ENCODE assay signal across 1 cellular context in genomic region chr5:8457187-8458037, GRCh38.
TF ChIP-seq lines count a peak whose summit lies in the region.

No MANE protein-coding gene starts in this region.

TF ChIP-seq in HEK293, 187 proteins besides CTCF, POLR2A, EP300 and RAD21 (continued from another document and continues in another):
- TF ChIP-seq ZNF140 (tag by site-specific recombination; IDR thresholded peaks at IDR 0.05) (no peak), ZNF629 (tag by site-specific recombination; IDR thresholded peaks at IDR 0.05) (peak; percentile 65; the same call in 1 of the 2 replicates), ZNF501 (tag by site-specific recombination; IDR thresholded peaks at IDR 0.05) (peak; percentile 71), ZNF555 (tag by site-specific recombination; conservative IDR thresholded peaks at IDR 0.05) (no peak), ZNF521 (tag by site-specific recombination; IDR thresholded peaks at IDR 0.05) (no peak), ZBTB26 (tag by site-specific recombination; optimal IDR thresholded peaks at IDR 0.05) (peak; percentile 97), ZNF660 (tag by site-specific recombination; IDR thresholded peaks at IDR 0.05) (peak; percentile 33), ZBTB7A (tag by site-specific recombination; IDR thresholded peaks at IDR 0.05; ENCODE audit: low read depth) (peak; percentile 49; the same call in 1 of the 2 replicates), ZNF266 (tag by site-specific recombination; IDR thresholded peaks at IDR 0.05; ENCODE audit: low read depth) (no peak), ZSCAN16 (tag by site-specific recombination; IDR thresholded peaks at IDR 0.05) (no peak), ZNF175 (tag by site-specific recombination; IDR thresholded peaks at IDR 0.05) (no peak), KLF16 (tag by site-specific recombination; IDR thresholded peaks at IDR 0.05) (no peak), ZNF514 (tag by site-specific recombination; IDR thresholded peaks at IDR 0.05) (no peak), ELK4 (IDR thresholded peaks at IDR 0.05; ENCODE audit: borderline replicate concordance, low read depth, low read length) (no peak), ZNF768 (tag by site-specific recombination; IDR thresholded peaks at IDR 0.05) (no peak), YY1 (tag by site-specific recombination; IDR thresholded peaks at IDR 0.05) (0 out of 2 replicates have a peak, but pooled peaks have one; percentile 16), IKZF3 (tag by site-specific recombination; IDR thresholded peaks at IDR 0.05) (peak; percentile 94), ZNF558 (tag by site-specific recombination; IDR thresholded peaks at IDR 0.05) (no peak), GLI4 (tag by site-specific recombination; IDR thresholded peaks at IDR 0.05) (no peak), ZNF529 (tag by site-specific recombination; IDR thresholded peaks at IDR 0.05; ENCODE audit: insufficient replicate concordance) (no peak), ZNF658 (tag by site-specific recombination; IDR thresholded peaks at IDR 0.05) (no peak), ZXDB (tag by site-specific recombination; IDR thresholded peaks at IDR 0.05) (peak; percentile 79), ZNF335 (tag by site-specific recombination; conservative IDR thresholded peaks at IDR 0.05) (peak; percentile 85), ZNF24 (tag by site-specific recombination; IDR thresholded peaks at IDR 0.05) (peak; percentile 56; the same call in 1 of the 2 replicates), ZSCAN18 (tag by site-specific recombination; IDR thresholded peaks at IDR 0.05) (no peak), ZNF830 (tag by site-specific recombination; IDR thresholded peaks at IDR 0.05; ENCODE audit: low read depth) (no peak), SP7 (tag by site-specific recombination; IDR thresholded peaks at IDR 0.05) (peak; percentile 73), KLF10 (tag by site-specific recombination; IDR thresholded peaks at IDR 0.05) (peak; percentile 94), ZNF747 (tag by site-specific recombination; IDR thresholded peaks at IDR 0.05) (no peak), ZNF600 (tag by site-specific recombination; IDR thresholded peaks at IDR 0.05) (peak; percentile 89), ZBTB44 (tag by site-specific recombination; IDR thresholded peaks at IDR 0.05) (no peak), ZNF571 (tag by site-specific recombination; IDR thresholded peaks at IDR 0.05) (no peak), KLF8 (tag by site-specific recombination; IDR thresholded peaks at IDR 0.05) (peak; percentile 74), GFI1B (tag by site-specific recombination; IDR thresholded peaks at IDR 0.05) (no peak), ZNF548 (tag by site-specific recombination; IDR thresholded peaks at IDR 0.05) (no peak), ZNF2 (tag by site-specific recombination; IDR thresholded peaks at IDR 0.05) (peak; percentile 32; the same call in 1 of the 2 replicates), TRIM28 (IDR thresholded peaks at IDR 0.05; ENCODE audit: borderline replicate concordance, low read length) (peak; percentile 32; the same call in 1 of the 2 replicates), ZNF10 (tag by site-specific recombination; IDR thresholded peaks at IDR 0.05) (no peak), OSR2 (tag by site-specific recombination; IDR thresholded peaks at IDR 0.05) (no peak), ZFHX2 (tag by site-specific recombination; conservative IDR thresholded peaks at IDR 0.05) (peak; percentile 75), ZNF394 (tag by site-specific recombination; IDR thresholded peaks at IDR 0.05; ENCODE audit: borderline replicate concordance) (peak; percentile 30; the same call in 1 of the 2 replicates)
- TF ChIP-seq, protein P1, sequence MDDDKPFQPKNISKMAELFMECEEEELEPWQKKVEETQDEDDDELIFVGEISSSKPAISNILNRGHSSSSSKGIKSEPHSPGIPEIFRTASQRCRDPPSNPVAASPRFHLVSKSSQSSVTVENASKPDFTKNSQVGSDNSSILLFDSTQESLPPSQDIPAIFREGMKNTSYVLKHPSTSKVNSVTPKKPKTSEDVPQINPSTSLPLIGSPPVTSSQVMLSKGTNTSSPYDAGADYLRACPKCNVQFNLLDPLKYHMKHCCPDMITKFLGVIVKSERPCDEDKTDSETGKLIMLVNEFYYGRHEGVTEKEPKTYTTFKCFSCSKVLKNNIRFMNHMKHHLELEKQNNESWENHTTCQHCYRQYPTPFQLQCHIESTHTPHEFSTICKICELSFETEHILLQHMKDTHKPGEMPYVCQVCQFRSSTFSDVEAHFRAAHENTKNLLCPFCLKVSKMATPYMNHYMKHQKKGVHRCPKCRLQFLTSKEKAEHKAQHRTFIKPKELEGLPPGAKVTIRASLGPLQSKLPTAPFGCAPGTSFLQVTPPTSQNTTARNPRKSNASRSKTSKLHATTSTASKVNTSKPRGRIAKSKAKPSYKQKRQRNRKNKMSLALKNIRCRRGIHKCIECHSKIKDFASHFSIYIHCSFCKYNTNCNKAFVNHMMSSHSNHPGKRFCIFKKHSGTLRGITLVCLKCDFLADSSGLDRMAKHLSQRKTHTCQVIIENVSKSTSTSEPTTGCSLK (tag by site-specific recombination; IDR thresholded peaks at IDR 0.05) = no peak
- TF ChIP-seq, protein P2, sequence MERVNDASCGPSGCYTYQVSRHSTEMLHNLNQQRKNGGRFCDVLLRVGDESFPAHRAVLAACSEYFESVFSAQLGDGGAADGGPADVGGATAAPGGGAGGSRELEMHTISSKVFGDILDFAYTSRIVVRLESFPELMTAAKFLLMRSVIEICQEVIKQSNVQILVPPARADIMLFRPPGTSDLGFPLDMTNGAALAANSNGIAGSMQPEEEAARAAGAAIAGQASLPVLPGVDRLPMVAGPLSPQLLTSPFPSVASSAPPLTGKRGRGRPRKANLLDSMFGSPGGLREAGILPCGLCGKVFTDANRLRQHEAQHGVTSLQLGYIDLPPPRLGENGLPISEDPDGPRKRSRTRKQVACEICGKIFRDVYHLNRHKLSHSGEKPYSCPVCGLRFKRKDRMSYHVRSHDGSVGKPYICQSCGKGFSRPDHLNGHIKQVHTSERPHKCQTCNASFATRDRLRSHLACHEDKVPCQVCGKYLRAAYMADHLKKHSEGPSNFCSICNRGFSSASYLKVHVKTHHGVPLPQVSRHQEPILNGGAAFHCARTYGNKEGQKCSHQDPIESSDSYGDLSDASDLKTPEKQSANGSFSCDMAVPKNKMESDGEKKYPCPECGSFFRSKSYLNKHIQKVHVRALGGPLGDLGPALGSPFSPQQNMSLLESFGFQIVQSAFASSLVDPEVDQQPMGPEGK (tag by site-specific recombination; IDR thresholded peaks at IDR 0.05) = 0 out of 2 replicates have a peak, but pooled peaks have one; percentile 19
- TF ChIP-seq, protein P3, sequence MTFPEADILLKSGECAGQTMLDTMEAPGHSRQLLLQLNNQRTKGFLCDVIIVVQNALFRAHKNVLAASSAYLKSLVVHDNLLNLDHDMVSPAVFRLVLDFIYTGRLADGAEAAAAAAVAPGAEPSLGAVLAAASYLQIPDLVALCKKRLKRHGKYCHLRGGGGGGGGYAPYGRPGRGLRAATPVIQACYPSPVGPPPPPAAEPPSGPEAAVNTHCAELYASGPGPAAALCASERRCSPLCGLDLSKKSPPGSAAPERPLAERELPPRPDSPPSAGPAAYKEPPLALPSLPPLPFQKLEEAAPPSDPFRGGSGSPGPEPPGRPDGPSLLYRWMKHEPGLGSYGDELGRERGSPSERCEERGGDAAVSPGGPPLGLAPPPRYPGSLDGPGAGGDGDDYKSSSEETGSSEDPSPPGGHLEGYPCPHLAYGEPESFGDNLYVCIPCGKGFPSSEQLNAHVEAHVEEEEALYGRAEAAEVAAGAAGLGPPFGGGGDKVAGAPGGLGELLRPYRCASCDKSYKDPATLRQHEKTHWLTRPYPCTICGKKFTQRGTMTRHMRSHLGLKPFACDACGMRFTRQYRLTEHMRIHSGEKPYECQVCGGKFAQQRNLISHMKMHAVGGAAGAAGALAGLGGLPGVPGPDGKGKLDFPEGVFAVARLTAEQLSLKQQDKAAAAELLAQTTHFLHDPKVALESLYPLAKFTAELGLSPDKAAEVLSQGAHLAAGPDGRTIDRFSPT (tag by site-specific recombination; IDR thresholded peaks at IDR 0.05) = no peak
- TF ChIP-seq, protein P4, sequence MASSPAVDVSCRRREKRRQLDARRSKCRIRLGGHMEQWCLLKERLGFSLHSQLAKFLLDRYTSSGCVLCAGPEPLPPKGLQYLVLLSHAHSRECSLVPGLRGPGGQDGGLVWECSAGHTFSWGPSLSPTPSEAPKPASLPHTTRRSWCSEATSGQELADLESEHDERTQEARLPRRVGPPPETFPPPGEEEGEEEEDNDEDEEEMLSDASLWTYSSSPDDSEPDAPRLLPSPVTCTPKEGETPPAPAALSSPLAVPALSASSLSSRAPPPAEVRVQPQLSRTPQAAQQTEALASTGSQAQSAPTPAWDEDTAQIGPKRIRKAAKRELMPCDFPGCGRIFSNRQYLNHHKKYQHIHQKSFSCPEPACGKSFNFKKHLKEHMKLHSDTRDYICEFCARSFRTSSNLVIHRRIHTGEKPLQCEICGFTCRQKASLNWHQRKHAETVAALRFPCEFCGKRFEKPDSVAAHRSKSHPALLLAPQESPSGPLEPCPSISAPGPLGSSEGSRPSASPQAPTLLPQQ (tag by site-specific recombination; IDR thresholded peaks at IDR 0.05) = peak; percentile 58
- TF ChIP-seq, protein P5, sequence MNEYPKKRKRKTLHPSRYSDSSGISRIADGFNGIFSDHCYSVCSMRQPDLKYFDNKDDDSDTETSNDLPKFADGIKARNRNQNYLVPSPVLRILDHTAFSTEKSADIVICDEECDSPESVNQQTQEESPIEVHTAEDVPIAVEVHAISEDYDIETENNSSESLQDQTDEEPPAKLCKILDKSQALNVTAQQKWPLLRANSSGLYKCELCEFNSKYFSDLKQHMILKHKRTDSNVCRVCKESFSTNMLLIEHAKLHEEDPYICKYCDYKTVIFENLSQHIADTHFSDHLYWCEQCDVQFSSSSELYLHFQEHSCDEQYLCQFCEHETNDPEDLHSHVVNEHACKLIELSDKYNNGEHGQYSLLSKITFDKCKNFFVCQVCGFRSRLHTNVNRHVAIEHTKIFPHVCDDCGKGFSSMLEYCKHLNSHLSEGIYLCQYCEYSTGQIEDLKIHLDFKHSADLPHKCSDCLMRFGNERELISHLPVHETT (tag by site-specific recombination; IDR thresholded peaks at IDR 0.05) = no peak
- TF ChIP-seq, protein P6, sequence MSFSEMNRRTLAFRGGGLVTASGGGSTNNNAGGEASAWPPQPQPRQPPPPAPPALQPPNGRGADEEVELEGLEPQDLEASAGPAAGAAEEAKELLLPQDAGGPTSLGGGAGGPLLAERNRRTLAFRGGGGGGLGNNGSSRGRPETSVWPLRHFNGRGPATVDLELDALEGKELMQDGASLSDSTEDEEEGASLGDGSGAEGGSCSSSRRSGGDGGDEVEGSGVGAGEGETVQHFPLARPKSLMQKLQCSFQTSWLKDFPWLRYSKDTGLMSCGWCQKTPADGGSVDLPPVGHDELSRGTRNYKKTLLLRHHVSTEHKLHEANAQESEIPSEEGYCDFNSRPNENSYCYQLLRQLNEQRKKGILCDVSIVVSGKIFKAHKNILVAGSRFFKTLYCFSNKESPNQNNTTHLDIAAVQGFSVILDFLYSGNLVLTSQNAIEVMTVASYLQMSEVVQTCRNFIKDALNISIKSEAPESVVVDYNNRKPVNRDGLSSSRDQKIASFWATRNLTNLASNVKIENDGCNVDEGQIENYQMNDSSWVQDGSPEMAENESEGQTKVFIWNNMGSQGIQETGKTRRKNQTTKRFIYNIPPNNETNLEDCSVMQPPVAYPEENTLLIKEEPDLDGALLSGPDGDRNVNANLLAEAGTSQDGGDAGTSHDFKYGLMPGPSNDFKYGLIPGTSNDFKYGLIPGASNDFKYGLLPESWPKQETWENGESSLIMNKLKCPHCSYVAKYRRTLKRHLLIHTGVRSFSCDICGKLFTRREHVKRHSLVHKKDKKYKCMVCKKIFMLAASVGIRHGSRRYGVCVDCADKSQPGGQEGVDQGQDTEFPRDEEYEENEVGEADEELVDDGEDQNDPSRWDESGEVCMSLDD (tag by site-specific recombination; IDR thresholded peaks at IDR 0.05) = no peak
